In genomic region chr6:31495580-31495979, GRCh38 we compare ENCODE assay signal across 8 cellular contexts. TPM values are rescaled to one million over a fixed set of nuclear protein-coding genes. Genes with fewer than 3 reads are reported as not detected.
DNase-seq lines count a peak whose midpoint lies in the region; ATAC-seq and TF ChIP-seq lines count a peak whose summit lies in the region.

No MANE protein-coding gene starts in this region.

- H3K9ac ChIP-seq in SU-DHL-6 (ENCODE audit: low read length), result peak overlapping the region; percentile 72

- DNase-seq in heart right ventricle (no peak), right cardiac atrium (no peak), fibroblast of pulmonary artery (ENCODE audit: low read depth) (peak; percentile 72), upper lobe of left lung (no peak), gastrocnemius medialis (no peak)
- no peak for DNase-seq in stimulated activated naive CD4-positive, alpha-beta T cell (lab: John Stamatoyannopoulos, UW)

- H3K9me2 ChIP-seq in SU-DHL-6 (replicated peaks; ENCODE audit: insufficient read depth, low read length), result no peaks in the 10 kb centered on the region

- H3K9me3 ChIP-seq in heart right ventricle (no peaks in the 10 kb centered on the region), right cardiac atrium (ENCODE audit: control insufficient read depth, low read length) (no peaks in the 10 kb centered on the region), SU-DHL-6 (ENCODE audit: insufficient read depth, low read length) (no peaks in the 10 kb centered on the region), upper lobe of left lung (no peaks in the 10 kb centered on the region), gastrocnemius medialis (no peaks in the 10 kb centered on the region)

- peaks cover 0 to 55% (median 33%) of the 10 kb centered on the region in 9 donors for H3K4me1 ChIP-seq in heart right ventricle
- H3K4me1 ChIP-seq in right cardiac atrium (ENCODE audit: control insufficient read depth, insufficient read depth, low read length), result no peaks in the 10 kb centered on the region
- H3K4me1 ChIP-seq in upper lobe of left lung, result peaks cover 18 to 40% (median 23%) of the 10 kb centered on the region in 4 donors
- H3K4me1 ChIP-seq in gastrocnemius medialis, result peaks cover 0 to 16% of the 10 kb centered on the region in 2 donors

- peak overlapping the region in 7 of 10 donors; percentile 63 to 94 (median 72) for H3K4me3 ChIP-seq in heart right ventricle
- H3K4me3 ChIP-seq in right cardiac atrium (ENCODE audit: low read length), result no peak overlapping the region
- peak overlapping the region; percentile 95 for H3K4me3 ChIP-seq in SU-DHL-6 (ENCODE audit: insufficient read depth, low read length, poor library complexity, severe bottlenecking)
- H3K4me3 ChIP-seq in fibroblast of pulmonary artery (replicated peaks; ENCODE audit: low read depth, low read length), result peak overlapping the region; percentile 71
- H3K4me3 ChIP-seq in upper lobe of left lung, result peak overlapping the region in 1 of 4 donors; percentile 71
- H3K4me3 ChIP-seq in gastrocnemius medialis, result peak overlapping the region in 1 of 4 donors; percentile 64

- TF ChIP-seq POLR2A in upper lobe of left lung (IDR thresholded peaks at IDR 0.05), result no peak
- no peak for TF ChIP-seq POLR2A in gastrocnemius medialis (IDR thresholded peaks at IDR 0.05)

- in situ Hi-C loops in gastrocnemius medialis (cut with MboI; ENCODE audit: low sequenced_read_pairs in 4 of 4), result no loop called here

- peak overlapping the region; percentile 94 for H3K4me2 ChIP-seq in SU-DHL-6 (ENCODE audit: low read depth, low read length, poor library complexity, severe bottlenecking)

- H3K27me3 ChIP-seq in heart right ventricle (peaks cover 0 to 25% (median 7%) of the 10 kb centered on the region in 7 donors), right cardiac atrium (ENCODE audit: control insufficient read depth, insufficient read depth) (no peaks in the 10 kb centered on the region), SU-DHL-6 (ENCODE audit: low read length) (no peaks in the 10 kb centered on the region), upper lobe of left lung (no peaks in the 10 kb centered on the region), gastrocnemius medialis (peaks cover 12 to 47% (median 35%) of the 10 kb centered on the region in 3 donors)

- 79 to 82% methylated on average over 2 of the region's 2 CpGs for WGBS in heart right ventricle, 2 donors
- WGBS in right cardiac atrium, result 71% methylated on average over 2 of the region's 2 CpGs
- 52 to 55% methylated on average over 2 of the region's 2 CpGs for WGBS in upper lobe of left lung, 2 donors

- H4K20me1 ChIP-seq in SU-DHL-6 (ENCODE audit: low read depth, low read length), result peaks cover 4% of the 10 kb centered on the region; the same call in 1 of the 2 replicates

- no peak for TF ChIP-seq EP300 in upper lobe of left lung (IDR thresholded peaks at IDR 0.05)

- ATAC-seq in heart right ventricle (no peak), right cardiac atrium (no peak), upper lobe of left lung (ENCODE audit: low FRiP score in 2 of 2) (no peak), gastrocnemius medialis (no peak), GM21717 (IDR thresholded peaks at IDR 0.05; ENCODE audit: unreplicated experiment) (no peak)

- H2AFZ ChIP-seq in SU-DHL-6 (ENCODE audit: low read depth, low read length, severe bottlenecking), result no peak overlapping the region

- peaks cover 28% of the 10 kb centered on the region for H3F3A ChIP-seq in SU-DHL-6 (ENCODE audit: insufficient read depth)

- no peaks in the 10 kb centered on the region for H3K36me3 ChIP-seq in heart right ventricle
- no peaks in the 10 kb centered on the region for H3K36me3 ChIP-seq in SU-DHL-6 (ENCODE audit: low read length)
- H3K36me3 ChIP-seq in upper lobe of left lung, result no peaks in the 10 kb centered on the region
- no peaks in the 10 kb centered on the region for H3K36me3 ChIP-seq in gastrocnemius medialis

- peaks cover 78% of the 10 kb centered on the region for H3K79me2 ChIP-seq in SU-DHL-6 (ENCODE audit: insufficient read depth, low read length)

- TF ChIP-seq CTCF in heart right ventricle (IDR thresholded peaks at IDR 0.05) (no peak), SU-DHL-6 (IDR thresholded peaks at IDR 0.05; ENCODE audit: insufficient read depth, low read length, poor library complexity, severe bottlenecking) (no peak), fibroblast of pulmonary artery (IDR thresholded peaks at IDR 0.05; ENCODE audit: low read length, missing control alignments) (no peak), upper lobe of left lung (IDR thresholded peaks at IDR 0.05) (no peak), gastrocnemius medialis (IDR thresholded peaks at IDR 0.05 in 4 of 5, conservative IDR thresholded peaks at IDR 0.05 in 1 of 5) (no peak)

- intact Hi-C loops in heart right ventricle (cut with DNase I), result loop anchor here in 5 of 10 donors (2.0 to 5.0 kb wide), 4 partner anchors 37 to 102 kb away; partner anchors contain the start of gene DDX39B (in 4 of the 5)
- intact Hi-C loops in right cardiac atrium (cut with DNase I), result no loop called here
- intact Hi-C loops in gastrocnemius medialis (cut with DNase I; ENCODE audit: low total_unique reads), result loop anchor here (5.0 kb wide), 1 partner anchor 47 kb away; the partner anchor contains the start of gene DDX39B

- H3K27ac ChIP-seq in heart right ventricle, result peak overlapping the region in 6 of 10 donors; percentile 73 to 89 (median 78)
- no peak overlapping the region for H3K27ac ChIP-seq in right cardiac atrium (ENCODE audit: low read length)
- H3K27ac ChIP-seq in SU-DHL-6 (ENCODE audit: low read depth, low read length), result peak overlapping the region; percentile 93
- peak overlapping the region; percentile 61 to 94 (median 83) for H3K27ac ChIP-seq in upper lobe of left lung
- H3K27ac ChIP-seq in gastrocnemius medialis, result peak overlapping the region in 1 of 4 donors; percentile 59

RNA-seq across cellular contexts. Expression of gene MICB, which starts 2.4 kb away (rescaled TPM):
- total RNA-seq in heart right ventricle (1 to 10 TPM in 6 of 10 donors, under 1 TPM in 4; 0.66 to 4.3 (median 1.6) TPM), right cardiac atrium (1 to 10 TPM; 1.6 to 1.8 (median 1.6) TPM), upper lobe of left lung (10 to 100 TPM in 4 of 6 donors, 1 to 10 TPM in 2; 4.9 to 14.4 (median 11.3) TPM), gastrocnemius medialis (1 to 10 TPM in 1 of 4 donors, under 1 TPM in 3; 0.20 to 1.2 (median 0.50) TPM)
- polyA plus RNA-seq in heart right ventricle (1 to 10 TPM; 1.0 to 1.2 TPM), right cardiac atrium (1.2 TPM)

RNA-seq across cellular contexts. Expression of gene MCCD1, which starts 33.2 kb away (rescaled TPM):
- total RNA-seq in heart right ventricle (not detected), right cardiac atrium (not detected), upper lobe of left lung (not detected), gastrocnemius medialis (not detected)
- polyA plus RNA-seq in heart right ventricle (not detected), right cardiac atrium (not detected)

RNA-seq across cellular contexts. Expression of gene DDX39B, which starts 46.2 kb away (rescaled TPM):
- total RNA-seq in heart right ventricle (100 to 1,000 TPM; 154 to 193 (median 172) TPM), right cardiac atrium (100 to 1,000 TPM; 196 to 235 (median 212) TPM), upper lobe of left lung (100 to 1,000 TPM; 201 to 541 (median 270) TPM), gastrocnemius medialis (100 to 1,000 TPM; 107 to 198 (median 144) TPM)
- polyA plus RNA-seq in heart right ventricle (100 to 1,000 TPM; 160 to 422 TPM), right cardiac atrium (145 TPM)

RNA-seq across cellular contexts. Expression of gene ATP6V1G2, which starts 50.8 kb away (rescaled TPM):
- total RNA-seq in heart right ventricle (1 to 10 TPM in 9 of 10 donors, under 1 TPM in 1; 0.97 to 2.2 (median 2.0) TPM), right cardiac atrium (1 to 10 TPM; 1.7 to 3.8 (median 2.6) TPM), upper lobe of left lung (1 to 10 TPM in 4 of 6 donors, under 1 TPM in 2; 0.55 to 2.0 (median 1.1) TPM), gastrocnemius medialis (1 to 10 TPM in 2 of 4 donors, under 1 TPM in 2; 0.46 to 1.8 (median 1.1) TPM)
- polyA plus RNA-seq in heart right ventricle (1 to 10 TPM in 1 of 2 donors, under 1 TPM in 1; 0.88 to 2.5 TPM), right cardiac atrium (2.8 TPM)

RNA-seq across cellular contexts. Expression of gene NFKBIL1, which starts 51.8 kb away (rescaled TPM):
- total RNA-seq in heart right ventricle (10 to 100 TPM in 9 of 10 donors, 1 to 10 TPM in 1; 9.7 to 15.8 (median 11.7) TPM), right cardiac atrium (10 to 100 TPM; 12.2 to 19.3 (median 14.6) TPM), upper lobe of left lung (10 to 100 TPM; 18.2 to 45.1 (median 23.8) TPM), gastrocnemius medialis (10 to 100 TPM; 17.6 to 21.7 (median 20.3) TPM)
- polyA plus RNA-seq in heart right ventricle (10 to 100 TPM; 18.5 to 22.2 TPM), right cardiac atrium (16.7 TPM)
